In genomic region chr7:149716007-149716931, GRCh38 we compare ENCODE assay signal across 8 cellular contexts. TPM values are rescaled to one million over a fixed set of nuclear protein-coding genes. Genes with fewer than 3 reads are reported as not detected.
DNase-seq lines count a peak whose midpoint lies in the region; ATAC-seq, FAIRE-seq and TF ChIP-seq lines count a peak whose summit lies in the region.

No MANE protein-coding gene starts in this region.

- H3K27ac Mint-ChIP-seq in naive thymus-derived CD8-positive, alpha-beta T cell = peak overlapping the region; percentile 22 to 94 (median 86)

- no peaks in the 10 kb centered on the region for H3K9me3 ChIP-seq in BE2C

- DNase-seq in BE2C = no peak
- DNase-seq in Jurkat, Clone E6-1 (ENCODE audit: low read depth, low spot score) = no peak
- DNase-seq in bronchial epithelial cell (ENCODE audit: low read depth) = peak; percentile 91
- DNase-seq in naive thymus-derived CD8-positive, alpha-beta T cell = no peak
- DNase-seq in NCI-H2107 treated with DMSO at 0.1 percent for 48 hours (lab: John Stamatoyannopoulos, UW; ENCODE audit: unreplicated experiment) = no peak
- no peak for DNase-seq in effector CD8-positive, alpha-beta T cell (lab: John Stamatoyannopoulos, UW)
- DNase-seq in NCI-H1417 treated with DMSO at 0.1 percent for 48 hours (lab: John Stamatoyannopoulos, UW) = no peak
- no peak for DNase-seq in left lobe of liver (ENCODE audit: low spot score)

- peaks cover 8% of the 10 kb centered on the region for H3K36me3 ChIP-seq in BE2C
- H3K36me3 ChIP-seq in bronchial epithelial cell (ENCODE audit: control insufficient read depth, insufficient read depth, low read length) = peaks cover 5% of the 10 kb centered on the region

- H3K4me3 ChIP-seq in BE2C (ENCODE audit: low read depth, low read length) (peak overlapping the region; percentile 77), bronchial epithelial cell (ENCODE audit: low read depth, low read length) (no peak overlapping the region)
- H3K4me3 ChIP-seq in Jurkat, Clone E6-1 (ENCODE audit: low read length) = peak overlapping the region; percentile 87

- TF ChIP-seq CTCF in BE2C (IDR thresholded peaks at IDR 0.05; ENCODE audit: low read depth, low read length) = peak; percentile 18; the same call in 1 of the 2 replicates
- TF ChIP-seq CTCF in bronchial epithelial cell (IDR thresholded peaks at IDR 0.05; ENCODE audit: insufficient read depth, low read length, severe bottlenecking) = no peak

- no peak for ATAC-seq in naive thymus-derived CD8-positive, alpha-beta T cell
- ATAC-seq in left lobe of liver = no peak

- peaks cover 10% of the 10 kb centered on the region for H3K4me1 ChIP-seq in BE2C

- peaks cover 4 to 8% (median 6%) of the 10 kb centered on the region in 9 donors for H3K9me3 Mint-ChIP-seq in naive thymus-derived CD8-positive, alpha-beta T cell

- H3K27me3 Mint-ChIP-seq in naive thymus-derived CD8-positive, alpha-beta T cell = no peaks in the 10 kb centered on the region

- H3K27me3 ChIP-seq in BE2C = no peaks in the 10 kb centered on the region
- no peaks in the 10 kb centered on the region for H3K27me3 ChIP-seq in bronchial epithelial cell (ENCODE audit: control insufficient read depth, insufficient read depth, low read length)

- FAIRE-seq in bronchial epithelial cell (lab: Jason Lieb, UNC) = no peak

- H3K4me1 Mint-ChIP-seq in naive thymus-derived CD8-positive, alpha-beta T cell = peaks cover 18 to 23% (median 21%) of the 10 kb centered on the region in 4 donors

- POLR2A ChIA-PET in naive thymus-derived CD8-positive, alpha-beta T cell (lab: Charles Lee) = interaction anchor here (1.0 kb wide), 1 partner anchor 454 kb away, joined by 3 read pairs; the partner anchor contains the start of gene ZNF783

- peaks cover 2 to 18% (median 7%) of the 10 kb centered on the region in 3 donors for H3K36me3 Mint-ChIP-seq in naive thymus-derived CD8-positive, alpha-beta T cell

- peak overlapping the region in 9 of 10 donors; percentile 77 to 91 (median 90) for H3K4me3 Mint-ChIP-seq in naive thymus-derived CD8-positive, alpha-beta T cell

RNA-seq across cellular contexts. Expression of gene ZNF467, which starts 57.1 kb away (rescaled TPM):
- 149 TPM for polyA plus RNA-seq in BE2C (2012; ENCODE audit: insufficient read depth, insufficient read length, low read depth)
- 5.1 TPM for polyA plus RNA-seq in Jurkat, Clone E6-1 (2012; ENCODE audit: insufficient read depth, insufficient read length)
- 0.26 and 3.5 TPM in 2 replicates for total RNA-seq in bronchial epithelial cell
- 1 to 10 TPM in 1 of 2 experiments, under 1 TPM in 1; 0.88 to 2.0 TPM for total RNA-seq in naive thymus-derived CD8-positive, alpha-beta T cell
- 1 to 10 TPM; 2.4 to 4.8 (median 4.4) TPM for polyA plus RNA-seq in naive thymus-derived CD8-positive, alpha-beta T cell
- 18.9 TPM for total RNA-seq in left lobe of liver
